ENCODE assay signal across 9 cellular contexts in the genomic region with DNA sequence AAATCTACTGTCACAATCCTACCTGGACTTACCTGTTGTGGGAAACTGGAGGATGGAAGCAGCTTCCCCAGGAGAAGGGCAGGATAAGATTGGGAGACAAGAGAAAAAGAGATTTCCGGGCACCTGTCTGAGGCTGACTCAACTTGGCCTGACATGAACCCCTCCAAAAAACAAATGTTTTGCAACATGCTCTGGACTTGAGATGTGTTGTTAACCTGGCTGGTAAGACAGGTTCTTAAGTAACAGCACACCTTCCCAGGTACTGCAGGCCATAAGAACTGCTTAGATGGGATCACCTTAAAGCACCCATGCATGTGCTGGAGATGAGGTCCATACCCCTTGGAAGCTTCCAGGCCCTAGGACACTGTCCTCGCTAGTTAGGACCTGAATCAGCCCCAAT. TPM values are rescaled to one million over a fixed set of nuclear protein-coding genes. Genes with fewer than 3 reads are reported as not detected.
"Had no signal": no experiment of that assay in that cellular context is flagged by ENCODE, and none has a peak within 500 bp of the region (broad histone marks: within the 10 kb centered on the region; RNA-seq: fewer than 3 reads in every experiment).

No MANE protein-coding gene starts in this region.

- H3K27ac ChIP-seq: GM23248 had no signal

- H2AFZ ChIP-seq: GM23248 had no signal

- DNase-seq: GM23248, GOT3, H7, IMR-90 had no signal

- H3K9me3 ChIP-seq: HAP-1 had no signal

- H3K4me3 ChIP-seq: GM23248, HAP-1, K562 had no signal

- ATAC-seq: HCT116, K562 had no signal

- H3K36me3 ChIP-seq: HAP-1 had no signal

RNA-seq across cellular contexts. Expression of gene SMIM43, which starts 4.4 kb away (rescaled TPM):
- total RNA-seq: H4, H7, HT-29, K562 had no signal
